In the genomic region with DNA sequence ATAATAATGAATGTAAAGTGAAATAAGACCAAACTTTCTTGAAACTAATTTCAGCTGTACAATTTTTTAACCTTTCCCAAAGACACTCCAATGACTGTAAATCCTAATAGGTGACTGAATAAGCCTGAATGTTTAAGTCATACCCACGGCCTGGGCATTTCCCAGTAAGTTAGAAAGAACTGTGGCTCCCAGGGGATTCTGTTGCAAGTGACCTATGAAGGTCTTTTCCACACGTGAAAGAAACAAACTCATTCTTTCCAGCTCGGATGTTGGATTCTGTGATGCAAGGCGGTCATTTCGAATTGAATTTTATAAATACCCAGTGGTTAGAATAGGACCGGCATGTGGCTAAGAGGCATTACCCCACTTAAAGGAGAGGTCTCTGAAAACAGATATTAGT, we compare ENCODE assay signal across 1 cellular context.
TF ChIP-seq lines count a peak whose summit lies in the region.

No MANE protein-coding gene starts in this region.

TF ChIP-seq in IMR-90, 13 proteins besides CTCF, POLR2A, EP300 and RAD21 (continued from another document):
- TF ChIP-seq, protein P1, sequence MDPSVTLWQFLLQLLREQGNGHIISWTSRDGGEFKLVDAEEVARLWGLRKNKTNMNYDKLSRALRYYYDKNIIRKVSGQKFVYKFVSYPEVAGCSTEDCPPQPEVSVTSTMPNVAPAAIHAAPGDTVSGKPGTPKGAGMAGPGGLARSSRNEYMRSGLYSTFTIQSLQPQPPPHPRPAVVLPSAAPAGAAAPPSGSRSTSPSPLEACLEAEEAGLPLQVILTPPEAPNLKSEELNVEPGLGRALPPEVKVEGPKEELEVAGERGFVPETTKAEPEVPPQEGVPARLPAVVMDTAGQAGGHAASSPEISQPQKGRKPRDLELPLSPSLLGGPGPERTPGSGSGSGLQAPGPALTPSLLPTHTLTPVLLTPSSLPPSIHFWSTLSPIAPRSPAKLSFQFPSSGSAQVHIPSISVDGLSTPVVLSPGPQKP (IDR thresholded peaks at IDR 0.05; ENCODE audit: borderline replicate concordance, low read depth, low read length): no peak
- TF ChIP-seq MAFK (IDR thresholded peaks at IDR 0.05; ENCODE audit: low read depth, low read length) (no peak), CEBPB (IDR thresholded peaks at IDR 0.05; ENCODE audit: low read depth, low read length) (no peak)
- TF ChIP-seq, protein P2, sequence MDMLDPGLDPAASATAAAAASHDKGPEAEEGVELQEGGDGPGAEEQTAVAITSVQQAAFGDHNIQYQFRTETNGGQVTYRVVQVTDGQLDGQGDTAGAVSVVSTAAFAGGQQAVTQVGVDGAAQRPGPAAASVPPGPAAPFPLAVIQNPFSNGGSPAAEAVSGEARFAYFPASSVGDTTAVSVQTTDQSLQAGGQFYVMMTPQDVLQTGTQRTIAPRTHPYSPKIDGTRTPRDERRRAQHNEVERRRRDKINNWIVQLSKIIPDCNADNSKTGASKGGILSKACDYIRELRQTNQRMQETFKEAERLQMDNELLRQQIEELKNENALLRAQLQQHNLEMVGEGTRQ (IDR thresholded peaks at IDR 0.05; ENCODE audit: low read depth, low read length): no peak
